ENCODE assay signal across 1 cellular context in genomic region chr16:31143036-31143888, GRCh38.
TF ChIP-seq lines count a peak whose summit lies in the region.

No MANE protein-coding gene starts in this region.

TF ChIP-seq in GM23338, 12 proteins besides CTCF, POLR2A, EP300 and RAD21 (continued from another document):
- TF ChIP-seq REST (IDR thresholded peaks at IDR 0.05; ENCODE audit: unreplicated experiment), result no peak
- TF ChIP-seq POLR2AphosphoS5 (IDR thresholded peaks at IDR 0.05; ENCODE audit: low read depth), result no peak
- no peak for TF ChIP-seq ZNF114 (CRISPR knock-in tag; IDR thresholded peaks at IDR 0.05)
- TF ChIP-seq ETS1 (IDR thresholded peaks at IDR 0.05), result no peak
- TF ChIP-seq STAT1 (IDR thresholded peaks at IDR 0.05; ENCODE audit: unreplicated experiment), result no peak
- no peak for TF ChIP-seq JUNB (IDR thresholded peaks at IDR 0.05; ENCODE audit: unreplicated experiment)
- no peak for TF ChIP-seq CREB1 (CRISPR knock-in tag; IDR thresholded peaks at IDR 0.05; ENCODE audit: low read depth)
- no peak for TF ChIP-seq EZH2phosphoT487 (IDR thresholded peaks at IDR 0.05; ENCODE audit: unreplicated experiment)
TF ChIP-seq in GM23338: peak in this region for 0.
